17 cellular contexts compared by ENCODE assay signal in genomic region chr3:177527182-177527581, GRCh38.
"Had no signal": no experiment of that assay in that cellular context is flagged by ENCODE, and none has a peak within 500 bp of the region (broad histone marks: within the 10 kb centered on the region; RNA-seq: fewer than 3 reads in every experiment).

No MANE protein-coding gene starts in this region.

- H3K27ac ChIP-seq: ascending aorta, esophagus muscularis mucosa, ovary, right lobe of liver, spleen had no signal

- H3K27ac Mint-ChIP-seq: activated T-cell treated with anti-CD3 and anti-CD28 coated beads, Interleukin-2, amount 50 U/mL, for 72 hours; naive thymus-derived CD4-positive, alpha-beta T cell; stimulated activated naive B cell treated with anti-CD40 and anti-IgM and Interleukin-4, amounts not matched to agents 10 μg/mL and 1 μg/mL and 100 μg/mL, for 72 hours had no signal

- H3K9me3 ChIP-seq: ascending aorta, esophagus muscularis mucosa, ovary, right lobe of liver had no signal

- H3K4me3 Mint-ChIP-seq: activated T-cell treated with anti-CD3 and anti-CD28 coated beads, Interleukin-2, amount 50 U/mL, for 72 hours; naive thymus-derived CD4-positive, alpha-beta T cell; stimulated activated naive B cell treated with anti-CD40 and anti-IgM and Interleukin-4, amounts not matched to agents 10 μg/mL and 1 μg/mL and 100 μg/mL, for 72 hours had no signal

- H3K27me3 ChIP-seq: ascending aorta, esophagus muscularis mucosa, ovary, right lobe of liver, spleen had no signal

- ATAC-seq: activated T-cell treated with anti-CD3 and anti-CD28 coated beads, Interleukin-2, amount 50 U/mL, for 72 hours; left cardiac atrium; naive thymus-derived CD4-positive, alpha-beta T cell; right lobe of liver; stimulated activated naive B cell treated with anti-CD40 and anti-IgM and Interleukin-4, amounts not matched to agents 10 μg/mL and 1 μg/mL and 100 μg/mL, for 72 hours had no signal

- H3K27me3 Mint-ChIP-seq: naive thymus-derived CD4-positive, alpha-beta T cell; stimulated activated naive B cell treated with anti-CD40 and anti-IgM and Interleukin-4, amounts not matched to agents 10 μg/mL and 1 μg/mL and 100 μg/mL, for 72 hours had no signal

- H3K36me3 Mint-ChIP-seq: stimulated activated naive B cell treated with anti-CD40 and anti-IgM and Interleukin-4, amounts not matched to agents 10 μg/mL and 1 μg/mL and 100 μg/mL, for 72 hours had no signal

- H3K36me3 ChIP-seq: ascending aorta, esophagus muscularis mucosa, ovary, right lobe of liver, spleen had no signal

- DNase-seq: activated CD4-positive, CD25-positive, alpha-beta regulatory T cell treated with anti-CD3 and anti-CD28 coated beads, Interleukin-2, amount 50 U/mL, for 72 hours; activated effector memory CD4-positive, alpha-beta T cell treated with anti-CD3 and anti-CD28 coated beads, Interleukin-2, amount 50 U/mL, for 16 hours; activated naive CD4-positive, alpha-beta T cell treated with anti-CD3 and anti-CD28 coated beads, Interleukin-2, amount 50 U/mL, for 16 hours; activated T-cell treated with anti-CD3 and anti-CD28 coated beads, Interleukin-2, amount 50 U/mL, for 72 hours; cerebellar nuclear complex; cortex of kidney; left cardiac atrium; naive thymus-derived CD4-positive, alpha-beta T cell; ovary; right lobe of liver; spleen; stimulated activated CD4-positive, alpha-beta T cell treated with anti-CD3 and anti-CD28 coated beads, Interleukin-4, amount 100 ng/mL, for 4 hours; stimulated activated naive B cell treated with anti-CD40 and anti-IgM and Interleukin-4, amounts not matched to agents 10 μg/mL and 1 μg/mL and 100 μg/mL, for 72 hours; T1000 had no signal

- H3K4me3 ChIP-seq: ascending aorta, esophagus muscularis mucosa, lung, ovary, right lobe of liver, spleen had no signal
